Comparison of ENCODE assay signal across 15 cellular contexts in the genomic region with DNA sequence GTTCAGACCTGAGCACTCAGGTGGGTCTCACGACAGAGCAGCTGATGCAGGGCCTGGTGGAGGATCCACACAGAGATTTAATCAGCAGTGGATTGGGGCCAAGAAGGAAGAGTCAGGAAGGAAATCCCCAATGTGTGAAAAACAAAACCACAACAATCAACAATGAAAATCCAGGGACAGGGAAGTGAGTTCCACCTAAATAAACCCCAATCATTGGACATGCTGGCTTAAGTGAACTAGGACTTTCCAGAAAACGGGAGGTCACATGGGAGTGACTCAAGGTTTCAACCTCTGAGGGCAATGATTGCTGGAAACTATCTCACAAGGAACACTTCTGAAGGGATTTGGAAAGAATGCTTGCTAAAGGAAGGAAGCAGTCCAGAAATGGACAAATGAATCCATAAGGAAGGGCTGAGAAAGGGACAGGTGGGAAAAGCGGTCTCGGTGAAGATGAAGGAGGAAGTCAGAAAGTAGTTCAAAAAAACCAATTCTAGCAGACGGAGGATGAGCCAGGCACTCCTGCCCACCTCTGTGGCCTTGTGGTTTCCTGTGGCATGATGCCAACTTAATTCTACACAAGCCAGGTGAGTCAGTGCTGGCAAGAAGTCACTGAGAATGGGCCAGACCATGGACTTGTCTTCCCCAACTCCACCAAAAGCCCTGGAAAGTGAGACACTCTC. TPM values are rescaled to one million over a fixed set of nuclear protein-coding genes. Genes with fewer than 3 reads are reported as not detected.
DNase-seq lines count a peak whose midpoint lies in the region; ATAC-seq and TF ChIP-seq lines count a peak whose summit lies in the region.
"Had no signal": no experiment of that assay in that cellular context is flagged by ENCODE, and none has a peak within 500 bp of the region (broad histone marks: within the 10 kb centered on the region; RNA-seq: fewer than 3 reads in every experiment).

No MANE protein-coding gene starts in this region.

- no peak for TF ChIP-seq CTCF in kidney epithelial cell (IDR thresholded peaks at IDR 0.05; ENCODE audit: insufficient read depth, low read length, poor library complexity, severe bottlenecking)

- no peak overlapping the region for H3K4me3 ChIP-seq in kidney epithelial cell (ENCODE audit: low read depth, low read length)
- H3K4me3 ChIP-seq: lung, SK-N-MC, skin epidermis had no signal

- H3K27me3 ChIP-seq in kidney epithelial cell (ENCODE audit: control insufficient read depth, insufficient read depth, low read length), result no peaks in the 10 kb centered on the region

- ATAC-seq in GM21528 (IDR thresholded peaks at IDR 0.05; ENCODE audit: low FRiP score, unreplicated experiment), result no peak
- no peak for ATAC-seq in HG02970 (IDR thresholded peaks at IDR 0.05; ENCODE audit: low FRiP score, unreplicated experiment)

- DNase-seq in AG08395 (ENCODE audit: low spot score) (peak; percentile 29), LHCN-M2 (ENCODE audit: low read depth) (peak; percentile 68), kidney epithelial cell (ENCODE audit: low read depth) (peak; percentile 65), HUDEP-2 (lab: John Stamatoyannopoulos, UW; ENCODE audit: unreplicated experiment in 76 of 76) (no peak), C1 segment of cervical spinal cord (lab: John Stamatoyannopoulos, UW) (no peak)
- peak; percentile 48 to 62 for DNase-seq in activated T-cell treated with anti-CD3 and anti-CD28 coated beads, Interleukin-2, amount 50 U/mL, for 48 hours
- DNase-seq: amygdala, GOT3, trophoblast cell had no signal

- H3K36me3 ChIP-seq in kidney epithelial cell (ENCODE audit: control insufficient read depth, insufficient read depth, low read length), result no peaks in the 10 kb centered on the region

RNA-seq across cellular contexts. Expression of gene XDH, which starts 15.4 kb away (rescaled TPM):
- 0.06 and 0.51 TPM in 2 replicates for total RNA-seq in LHCN-M2 (2014; rRNA removed)
- 0.09 TPM for polyA plus RNA-seq in LHCN-M2 (2012)
- total RNA-seq in kidney epithelial cell, result 4.4 and 4.9 TPM in 2 replicates
- total RNA-seq: CD4-positive, CD25-positive, alpha-beta regulatory T cell had no signal
- polyA plus RNA-seq: CD4-positive, CD25-positive, alpha-beta regulatory T cell had no signal

Comparison
In these comparisons a context has a peak if more than half of its experiments do, and no peak if none do; other contexts are left out.
1. DNase-seq: peak in AG08395 (single experiment), LHCN-M2 (single experiment), activated T-cell treated with anti-CD3 and anti-CD28 coated beads, Interleukin-2, amount 50 U/mL, for 48 hours (2 of 2) and kidney epithelial cell (single experiment); none in HUDEP-2 (0 of 76) and C1 segment of cervical spinal cord (0 of 14).